In genomic region chr11:3632070-3632660, GRCh38 we compare ENCODE assay signal across 22 cellular contexts. TPM values are rescaled to one million over a fixed set of nuclear protein-coding genes. Genes with fewer than 3 reads are reported as not detected.
"Had no signal": no experiment of that assay in that cellular context is flagged by ENCODE, and none has a peak within 500 bp of the region (broad histone marks: within the 10 kb centered on the region; RNA-seq: fewer than 3 reads in every experiment).

No MANE protein-coding gene starts in this region.

- ATAC-seq: left lobe of liver; natural killer cell treated with Interleukin-12 subunit alpha and Interleukin-12 subunit beta and Interleukin-15 and Interleukin-18, amount 100 ng/mL, for 72 hours had no signal

- H3K36me3 ChIP-seq: colonic mucosa, right atrium auricular region, sigmoid colon had no signal

- DNase-seq: cerebellar nuclear complex; colonic mucosa; dermis blood vessel endothelial cell; erythroblast; foreskin melanocyte; head of caudate nucleus; kidney glomerular epithelial cell; sigmoid colon; stimulated activated CD4-positive, alpha-beta T cell treated with anti-CD3 and anti-CD28 coated beads, Interleukin-12 subunit alpha, Interleukin-12 subunit beta, amount 100 ng/mL, for 4 hours; stimulated activated naive CD4-positive, alpha-beta T cell treated with Interleukin-2 at 50 U/mL for 16 hours; trophoblast cell had no signal

- H3K9me3 Mint-ChIP-seq: mesothelial cell of epicardium; natural killer cell treated with Interleukin-12 subunit alpha and Interleukin-12 subunit beta and Interleukin-15 and Interleukin-18, amount 100 ng/mL, for 72 hours had no signal

- H3K4me2 ChIP-seq: hepatocyte had no signal

- H3K79me2 ChIP-seq: hepatocyte had no signal

- H3K4me1 ChIP-seq: colonic mucosa, right atrium auricular region, sigmoid colon had no signal

- H3K4me3 ChIP-seq: colonic mucosa, hepatocyte, right atrium auricular region, sigmoid colon, skin epidermis had no signal

- FAIRE-seq: endothelial cell of umbilical vein, urothelium cell line had no signal

- H3K27me3 ChIP-seq: colonic mucosa, hepatocyte, right atrium auricular region, sigmoid colon had no signal

- H3K4me3 Mint-ChIP-seq: mesothelial cell of epicardium; natural killer cell treated with Interleukin-12 subunit alpha and Interleukin-12 subunit beta and Interleukin-15 and Interleukin-18, amount 100 ng/mL, for 72 hours had no signal

- H2AFZ ChIP-seq: hepatocyte had no signal

- H3K27ac Mint-ChIP-seq: mesothelial cell of epicardium; natural killer cell treated with Interleukin-12 subunit alpha and Interleukin-12 subunit beta and Interleukin-15 and Interleukin-18, amount 100 ng/mL, for 72 hours had no signal

- H3K9me3 ChIP-seq: colonic mucosa, right atrium auricular region, sigmoid colon had no signal

- H3K27ac ChIP-seq: colonic mucosa, hepatocyte, right atrium auricular region, sigmoid colon, skin epidermis had no signal

- H3K4me1 Mint-ChIP-seq: mesothelial cell of epicardium had no signal

- H3K36me3 Mint-ChIP-seq: mesothelial cell of epicardium; natural killer cell treated with Interleukin-12 subunit alpha and Interleukin-12 subunit beta and Interleukin-15 and Interleukin-18, amount 100 ng/mL, for 72 hours had no signal

RNA-seq across cellular contexts. Expression of gene ART5, which starts 9.6 kb away (rescaled TPM):
- total RNA-seq: colonic mucosa; dermis blood vessel endothelial cell; endothelial cell of umbilical vein; left lobe of liver; natural killer cell treated with Interleukin-12 subunit alpha and Interleukin-12 subunit beta and Interleukin-15 and Interleukin-18, amount 100 ng/mL, for 72 hours; pulmonary artery endothelial cell had no signal
- polyA plus RNA-seq: endothelial cell of umbilical vein had no signal

RNA-seq across cellular contexts. Expression of gene ART1, which starts 12.8 kb away (rescaled TPM):
- total RNA-seq: colonic mucosa; dermis blood vessel endothelial cell; endothelial cell of umbilical vein; hepatocyte; left lobe of liver; lower leg skin; mesothelial cell of epicardium; natural killer cell treated with Interleukin-12 subunit alpha and Interleukin-12 subunit beta and Interleukin-15 and Interleukin-18, amount 100 ng/mL, for 72 hours; omental fat pad; pulmonary artery endothelial cell; right atrium auricular region had no signal
- polyA plus RNA-seq: endothelial cell of umbilical vein, hepatocyte had no signal

RNA-seq across cellular contexts. Expression of gene CHRNA10, which starts 39.0 kb away (rescaled TPM):
- total RNA-seq: hepatocyte had no signal
